In genomic region chr10:34808789-34809745, GRCh38 we compare ENCODE assay signal across 8 cellular contexts. TPM values are rescaled to one million over a fixed set of nuclear protein-coding genes. Genes with fewer than 3 reads are reported as not detected.
A peak's percentile ranks its signal among the peaks of the same experiment; 100 is the strongest.
DNase-seq lines count a peak whose midpoint lies in the region; ATAC-seq and TF ChIP-seq lines count a peak whose summit lies in the region.

No MANE protein-coding gene starts in this region.

- H3K9ac ChIP-seq in Loucy (ENCODE audit: low read depth, low read length, poor library complexity, severe bottlenecking), result peak overlapping the region; percentile 29

- no peaks in the 10 kb centered on the region for H3K36me3 Mint-ChIP-seq in activated CD4-positive, alpha-beta T cell treated with anti-CD3 and anti-CD28 coated beads for 36 hours (ENCODE audit: low read depth)

- ATAC-seq in activated CD4-positive, alpha-beta T cell treated with anti-CD3 and anti-CD28 coated beads for 36 hours, result no peak
- ATAC-seq in GM21576 (IDR thresholded peaks at IDR 0.05; ENCODE audit: unreplicated experiment) (no peak), esophagus mucosa (no peak)

- H3K27me3 Mint-ChIP-seq in activated CD4-positive, alpha-beta T cell treated with anti-CD3 and anti-CD28 coated beads for 36 hours, result peaks cover 42% of the 10 kb centered on the region

- H3K9me3 ChIP-seq in Loucy (ENCODE audit: insufficient read depth, low read depth, low read length), result no peaks in the 10 kb centered on the region
- no peaks in the 10 kb centered on the region for H3K9me3 ChIP-seq in muscle layer of duodenum (ENCODE audit: control insufficient read depth in 1 of 2, low read length in 2 of 2)

- TF ChIP-seq CTCF in Loucy (conservative IDR thresholded peaks at IDR 0.05; ENCODE audit: low read length), result no peak
- TF ChIP-seq CTCF in dorsolateral prefrontal cortex (IDR thresholded peaks at IDR 0.05 in 54 of 56, conservative IDR thresholded peaks at IDR 0.05 in 2 of 56; ENCODE audit: low read depth in 1 of 56, partially characterized antibody in 56 of 56), result no peak

- POLR2A ChIA-PET in activated CD4-positive, alpha-beta T cell treated with anti-CD3 and anti-CD28 coated beads for 36 hours (lab: Charles Lee), result no interaction called here

- H3K27me3 ChIP-seq in Loucy (ENCODE audit: insufficient read depth, low read length, poor library complexity, severe bottlenecking) (no peaks in the 10 kb centered on the region), dorsolateral prefrontal cortex (peaks cover 0 to 54% (median 11%) of the 10 kb centered on the region in 45 donors), muscle layer of duodenum (ENCODE audit: low read depth, low read length) (no peaks in the 10 kb centered on the region)

- CTCF ChIA-PET in activated CD4-positive, alpha-beta T cell treated with anti-CD3 and anti-CD28 coated beads for 36 hours (lab: Charles Lee), result no interaction called here

- peak overlapping the region in 45 of 59 donors; percentile 5 to 85 (median 58) for H3K27ac ChIP-seq in dorsolateral prefrontal cortex
- H3K27ac ChIP-seq in muscle layer of duodenum (ENCODE audit: low read length), result peak overlapping the region; percentile 25

- H3F3A ChIP-seq in Loucy (ENCODE audit: low read depth), result no peaks in the 10 kb centered on the region

- DNase-seq in activated CD4-positive, alpha-beta T cell treated with anti-CD3 and anti-CD28 coated beads for 36 hours, result no peak
- no peak for DNase-seq in activated CD4-positive, alpha-beta T cell treated with anti-CD3 and anti-CD28 coated beads for 4 hours
- peak in 4 of 10 donors; percentile 36 to 61 (median 49) for DNase-seq in dorsolateral prefrontal cortex
- no peak for DNase-seq in OCI-M1 (lab: John Stamatoyannopoulos, UW)

- H3K4me1 ChIP-seq in Loucy (ENCODE audit: insufficient read depth, low read length, poor library complexity, severe bottlenecking), result peaks cover 68% of the 10 kb centered on the region
- peaks cover 0 to 19% of the 10 kb centered on the region in 2 donors for H3K4me1 ChIP-seq in muscle layer of duodenum (ENCODE audit: control insufficient read depth in 1 of 2, insufficient read depth in 2 of 2, low read length in 2 of 2)

- intact Hi-C loops in activated CD4-positive, alpha-beta T cell treated with anti-CD3 and anti-CD28 coated beads for 36 hours (cut with DNase I, micrococcal nuclease), result no loop called here
- intact Hi-C loops in dorsolateral prefrontal cortex (cut with DNase I), result no loop called here

- peak overlapping the region; percentile 99 for H3K4me2 ChIP-seq in Loucy (ENCODE audit: low read depth, low read length, poor library complexity, severe bottlenecking)

- H3K79me2 ChIP-seq in Loucy (ENCODE audit: insufficient read depth, low read length), result peaks cover 89% of the 10 kb centered on the region

- H3K27ac Mint-ChIP-seq in activated CD4-positive, alpha-beta T cell treated with anti-CD3 and anti-CD28 coated beads for 36 hours, result no peak overlapping the region

- H3K9me2 ChIP-seq in Loucy (replicated peaks; ENCODE audit: low read depth, low read length), result no peaks in the 10 kb centered on the region

- H3K36me3 ChIP-seq in Loucy (ENCODE audit: insufficient read depth, low read length) (no peaks in the 10 kb centered on the region), muscle layer of duodenum (ENCODE audit: control insufficient read depth in 1 of 2, insufficient read depth in 2 of 2, low read length in 2 of 2) (no peaks in the 10 kb centered on the region)

- H3K4me1 Mint-ChIP-seq in activated CD4-positive, alpha-beta T cell treated with anti-CD3 and anti-CD28 coated beads for 36 hours, result peaks cover 9% of the 10 kb centered on the region

- H3K9me3 Mint-ChIP-seq in activated CD4-positive, alpha-beta T cell treated with anti-CD3 and anti-CD28 coated beads for 36 hours (ENCODE audit: low read depth), result no peaks in the 10 kb centered on the region

- H2AFZ ChIP-seq in Loucy (ENCODE audit: low read length), result no peak overlapping the region

- H3K4me3 Mint-ChIP-seq in activated CD4-positive, alpha-beta T cell treated with anti-CD3 and anti-CD28 coated beads for 36 hours, result peak overlapping the region; percentile 4

- H3K4me3 ChIP-seq in Loucy (ENCODE audit: low read length, poor library complexity, severe bottlenecking) (peak overlapping the region; percentile 74), dorsolateral prefrontal cortex (peak overlapping the region in 48 of 59 donors; percentile 0 to 52 (median 34)), muscle layer of duodenum (ENCODE audit: low read depth in 1 of 2, low read length in 2 of 2) (peak overlapping the region; percentile 20 to 52)

- H4K20me1 ChIP-seq in Loucy (ENCODE audit: insufficient read depth, low read length, poor library complexity, severe bottlenecking), result peaks cover 68% of the 10 kb centered on the region

RNA-seq across cellular contexts. Expression of gene PARD3, which starts 6.0 kb away (rescaled TPM):
- 1 to 10 TPM; 2.2 to 2.8 TPM for total RNA-seq in activated CD4-positive, alpha-beta T cell treated with anti-CD3 and anti-CD28 coated beads for 36 hours
- total RNA-seq in dorsolateral prefrontal cortex (10 to 100 TPM in 118 of 120 experiments, 1 to 10 TPM in 2; 8.9 to 47.8 (median 19.1) TPM), esophagus mucosa (64.5 TPM)
